Comparison of ENCODE assay signal across 2 cellular contexts in the genomic region with DNA sequence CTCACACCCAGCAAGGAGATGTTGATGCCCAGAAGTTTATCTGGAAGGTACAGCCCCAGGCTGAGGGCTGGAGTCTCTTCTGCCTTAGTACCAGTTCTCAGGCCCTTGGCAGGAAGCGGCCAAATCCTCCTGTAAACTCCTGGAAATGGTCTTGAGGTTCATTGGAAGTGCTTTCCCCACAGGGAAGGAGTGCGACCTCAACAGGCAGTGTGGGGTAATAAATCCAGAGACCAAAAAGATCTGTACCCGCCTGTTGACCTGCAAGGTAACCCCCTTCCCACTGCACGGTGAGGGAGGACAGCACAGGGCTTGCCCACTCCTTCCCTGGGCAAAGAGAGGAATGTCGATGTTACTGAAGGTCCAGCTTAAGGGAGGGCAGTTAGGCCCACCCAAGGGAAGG.
TF ChIP-seq lines count a peak whose summit lies in the region.

No MANE protein-coding gene starts in this region.

TF ChIP-seq in HEK293, 187 proteins besides CTCF, POLR2A, EP300 and RAD21:
- TF ChIP-seq ZNF596 (tag by site-specific recombination; IDR thresholded peaks at IDR 0.05) (no peak), ZNF791 (tag by site-specific recombination; IDR thresholded peaks at IDR 0.05) (no peak), ZNF837 (tag by site-specific recombination; IDR thresholded peaks at IDR 0.05) (no peak), SCRT2 (tag by site-specific recombination; IDR thresholded peaks at IDR 0.05) (0 out of 2 replicates have a peak, but pooled peaks have one; percentile 13), FEZF1 (tag by site-specific recombination; IDR thresholded peaks at IDR 0.05) (peak; percentile 23; the same call in 1 of the 2 replicates), ZNF624 (tag by site-specific recombination; IDR thresholded peaks at IDR 0.05) (no peak), ZNF239 (tag by site-specific recombination; IDR thresholded peaks at IDR 0.05) (no peak), ZNF140 (tag by site-specific recombination; IDR thresholded peaks at IDR 0.05) (no peak)
- TF ChIP-seq, protein P1, sequence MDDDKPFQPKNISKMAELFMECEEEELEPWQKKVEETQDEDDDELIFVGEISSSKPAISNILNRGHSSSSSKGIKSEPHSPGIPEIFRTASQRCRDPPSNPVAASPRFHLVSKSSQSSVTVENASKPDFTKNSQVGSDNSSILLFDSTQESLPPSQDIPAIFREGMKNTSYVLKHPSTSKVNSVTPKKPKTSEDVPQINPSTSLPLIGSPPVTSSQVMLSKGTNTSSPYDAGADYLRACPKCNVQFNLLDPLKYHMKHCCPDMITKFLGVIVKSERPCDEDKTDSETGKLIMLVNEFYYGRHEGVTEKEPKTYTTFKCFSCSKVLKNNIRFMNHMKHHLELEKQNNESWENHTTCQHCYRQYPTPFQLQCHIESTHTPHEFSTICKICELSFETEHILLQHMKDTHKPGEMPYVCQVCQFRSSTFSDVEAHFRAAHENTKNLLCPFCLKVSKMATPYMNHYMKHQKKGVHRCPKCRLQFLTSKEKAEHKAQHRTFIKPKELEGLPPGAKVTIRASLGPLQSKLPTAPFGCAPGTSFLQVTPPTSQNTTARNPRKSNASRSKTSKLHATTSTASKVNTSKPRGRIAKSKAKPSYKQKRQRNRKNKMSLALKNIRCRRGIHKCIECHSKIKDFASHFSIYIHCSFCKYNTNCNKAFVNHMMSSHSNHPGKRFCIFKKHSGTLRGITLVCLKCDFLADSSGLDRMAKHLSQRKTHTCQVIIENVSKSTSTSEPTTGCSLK (tag by site-specific recombination; IDR thresholded peaks at IDR 0.05), result no peak
- TF ChIP-seq, protein P2, sequence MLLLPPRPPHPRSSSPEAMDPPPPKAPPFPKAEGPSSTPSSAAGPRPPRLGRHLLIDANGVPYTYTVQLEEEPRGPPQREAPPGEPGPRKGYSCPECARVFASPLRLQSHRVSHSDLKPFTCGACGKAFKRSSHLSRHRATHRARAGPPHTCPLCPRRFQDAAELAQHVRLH (tag by site-specific recombination; IDR thresholded peaks at IDR 0.05), result no peak
- TF ChIP-seq, protein P3, sequence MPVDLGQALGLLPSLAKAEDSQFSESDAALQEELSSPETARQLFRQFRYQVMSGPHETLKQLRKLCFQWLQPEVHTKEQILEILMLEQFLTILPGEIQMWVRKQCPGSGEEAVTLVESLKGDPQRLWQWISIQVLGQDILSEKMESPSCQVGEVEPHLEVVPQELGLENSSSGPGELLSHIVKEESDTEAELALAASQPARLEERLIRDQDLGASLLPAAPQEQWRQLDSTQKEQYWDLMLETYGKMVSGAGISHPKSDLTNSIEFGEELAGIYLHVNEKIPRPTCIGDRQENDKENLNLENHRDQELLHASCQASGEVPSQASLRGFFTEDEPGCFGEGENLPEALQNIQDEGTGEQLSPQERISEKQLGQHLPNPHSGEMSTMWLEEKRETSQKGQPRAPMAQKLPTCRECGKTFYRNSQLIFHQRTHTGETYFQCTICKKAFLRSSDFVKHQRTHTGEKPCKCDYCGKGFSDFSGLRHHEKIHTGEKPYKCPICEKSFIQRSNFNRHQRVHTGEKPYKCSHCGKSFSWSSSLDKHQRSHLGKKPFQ (tag by site-specific recombination; IDR thresholded peaks at IDR 0.05), result no peak
- TF ChIP-seq, protein P4, sequence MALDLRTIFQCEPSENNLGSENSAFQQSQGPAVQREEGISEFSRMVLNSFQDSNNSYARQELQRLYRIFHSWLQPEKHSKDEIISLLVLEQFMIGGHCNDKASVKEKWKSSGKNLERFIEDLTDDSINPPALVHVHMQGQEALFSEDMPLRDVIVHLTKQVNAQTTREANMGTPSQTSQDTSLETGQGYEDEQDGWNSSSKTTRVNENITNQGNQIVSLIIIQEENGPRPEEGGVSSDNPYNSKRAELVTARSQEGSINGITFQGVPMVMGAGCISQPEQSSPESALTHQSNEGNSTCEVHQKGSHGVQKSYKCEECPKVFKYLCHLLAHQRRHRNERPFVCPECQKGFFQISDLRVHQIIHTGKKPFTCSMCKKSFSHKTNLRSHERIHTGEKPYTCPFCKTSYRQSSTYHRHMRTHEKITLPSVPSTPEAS (tag by site-specific recombination; IDR thresholded peaks at IDR 0.05), result no peak
- TF ChIP-seq, protein P5, sequence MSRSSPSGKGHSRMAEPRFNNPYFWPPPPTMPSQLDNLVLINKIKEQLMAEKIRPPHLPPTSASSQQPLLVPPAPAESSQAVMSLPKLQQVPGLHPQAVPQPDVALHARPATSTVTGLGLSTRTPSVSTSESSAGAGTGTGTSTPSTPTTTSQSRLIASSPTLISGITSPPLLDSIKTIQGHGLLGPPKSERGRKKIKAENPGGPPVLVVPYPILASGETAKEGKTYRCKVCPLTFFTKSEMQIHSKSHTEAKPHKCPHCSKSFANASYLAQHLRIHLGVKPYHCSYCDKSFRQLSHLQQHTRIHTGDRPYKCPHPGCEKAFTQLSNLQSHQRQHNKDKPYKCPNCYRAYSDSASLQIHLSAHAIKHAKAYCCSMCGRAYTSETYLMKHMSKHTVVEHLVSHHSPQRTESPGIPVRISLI (tag by site-specific recombination; IDR thresholded peaks at IDR 0.05), result no peak

TF ChIP-seq in GM12878, 131 proteins besides CTCF, POLR2A, EP300 and RAD21:
- TF ChIP-seq RFX5 (IDR thresholded peaks at IDR 0.05; ENCODE audit: low read depth, low read length), result no peak
- 0 out of 2 replicates have a peak, but pooled peaks have one; percentile 32 for TF ChIP-seq POLR2AphosphoS5 (IDR thresholded peaks at IDR 0.05; ENCODE audit: low read length)
- TF ChIP-seq MXI1 (IDR thresholded peaks at IDR 0.05; ENCODE audit: low read depth, low read length), result no peak
- TF ChIP-seq, protein P6, sequence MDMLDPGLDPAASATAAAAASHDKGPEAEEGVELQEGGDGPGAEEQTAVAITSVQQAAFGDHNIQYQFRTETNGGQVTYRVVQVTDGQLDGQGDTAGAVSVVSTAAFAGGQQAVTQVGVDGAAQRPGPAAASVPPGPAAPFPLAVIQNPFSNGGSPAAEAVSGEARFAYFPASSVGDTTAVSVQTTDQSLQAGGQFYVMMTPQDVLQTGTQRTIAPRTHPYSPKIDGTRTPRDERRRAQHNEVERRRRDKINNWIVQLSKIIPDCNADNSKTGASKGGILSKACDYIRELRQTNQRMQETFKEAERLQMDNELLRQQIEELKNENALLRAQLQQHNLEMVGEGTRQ (IDR thresholded peaks at IDR 0.05; ENCODE audit: borderline replicate concordance, low read depth, low read length), result no peak
- TF ChIP-seq MTA3 (IDR thresholded peaks at IDR 0.05; ENCODE audit: borderline replicate concordance, low read length), result no peak
- no peak for TF ChIP-seq ETV6 (conservative IDR thresholded peaks at IDR 0.05 in 1 of 2, IDR thresholded peaks at IDR 0.05 in 1 of 2; ENCODE audit: borderline replicate concordance in 1 of 2, low read depth in 1 of 2)
- no peak for TF ChIP-seq BACH1 (IDR thresholded peaks at IDR 0.05; ENCODE audit: borderline replicate concordance)
- no peak for TF ChIP-seq ZNF24 (IDR thresholded peaks at IDR 0.05)
- TF ChIP-seq ASH2L (IDR thresholded peaks at IDR 0.05; ENCODE audit: borderline replicate concordance, low read depth), result no peak
